1 cellular context compared by ENCODE assay signal in the genomic region with DNA sequence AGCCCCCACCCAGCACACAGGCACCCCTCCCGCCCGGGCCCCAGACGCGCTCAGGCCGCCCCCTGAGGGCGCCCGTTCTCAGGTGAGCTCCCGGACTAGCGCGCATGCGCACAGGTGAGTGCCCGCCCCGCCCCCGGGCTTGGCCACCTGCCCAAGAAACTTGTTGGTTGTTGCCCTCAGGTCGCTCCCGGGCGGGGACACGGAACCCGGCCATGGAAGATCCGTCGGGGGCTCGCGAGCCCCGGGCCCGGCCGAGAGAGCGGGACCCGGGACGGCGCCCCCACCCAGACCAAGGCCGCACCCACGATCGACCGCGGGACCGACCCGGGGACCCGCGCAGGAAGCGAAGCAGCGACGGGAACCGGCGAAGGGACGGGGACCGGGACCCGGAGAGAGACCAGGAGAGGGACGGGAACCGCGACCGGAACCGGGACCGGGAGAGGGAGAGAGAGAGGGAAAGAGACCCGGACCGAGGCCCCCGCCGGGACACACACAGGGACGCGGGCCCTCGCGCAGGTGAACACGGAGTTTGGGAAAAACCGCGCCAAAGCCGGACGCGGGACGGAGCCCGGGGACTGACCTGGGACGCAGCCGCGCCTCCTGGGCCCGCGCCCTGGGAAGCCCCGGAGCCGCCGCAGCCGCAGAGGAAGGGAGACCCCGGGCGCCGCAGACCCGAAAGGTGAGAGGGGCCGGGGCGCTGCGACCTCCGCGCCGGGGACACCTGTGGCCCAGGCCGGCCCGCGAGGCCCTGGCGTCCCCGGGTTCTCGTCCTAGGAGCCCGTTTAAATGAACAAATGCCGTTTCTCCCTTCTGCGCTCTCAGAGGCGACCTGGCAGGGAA.
TF ChIP-seq lines count a peak whose summit lies in the region.

A gene with protein sequence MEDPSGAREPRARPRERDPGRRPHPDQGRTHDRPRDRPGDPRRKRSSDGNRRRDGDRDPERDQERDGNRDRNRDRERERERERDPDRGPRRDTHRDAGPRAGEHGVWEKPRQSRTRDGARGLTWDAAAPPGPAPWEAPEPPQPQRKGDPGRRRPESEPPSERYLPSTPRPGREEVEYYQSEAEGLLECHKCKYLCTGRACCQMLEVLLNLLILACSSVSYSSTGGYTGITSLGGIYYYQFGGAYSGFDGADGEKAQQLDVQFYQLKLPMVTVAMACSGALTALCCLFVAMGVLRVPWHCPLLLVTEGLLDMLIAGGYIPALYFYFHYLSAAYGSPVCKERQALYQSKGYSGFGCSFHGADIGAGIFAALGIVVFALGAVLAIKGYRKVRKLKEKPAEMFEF (plus strand): TSS at position 167 of the 840 bp plus-strand sequence. CDS start 46 bp downstream, at position 213.

TF ChIP-seq in WTC11, 78 proteins besides CTCF, POLR2A, EP300 and RAD21 (continued from another document and continues in another):
- TF ChIP-seq, protein P1, sequence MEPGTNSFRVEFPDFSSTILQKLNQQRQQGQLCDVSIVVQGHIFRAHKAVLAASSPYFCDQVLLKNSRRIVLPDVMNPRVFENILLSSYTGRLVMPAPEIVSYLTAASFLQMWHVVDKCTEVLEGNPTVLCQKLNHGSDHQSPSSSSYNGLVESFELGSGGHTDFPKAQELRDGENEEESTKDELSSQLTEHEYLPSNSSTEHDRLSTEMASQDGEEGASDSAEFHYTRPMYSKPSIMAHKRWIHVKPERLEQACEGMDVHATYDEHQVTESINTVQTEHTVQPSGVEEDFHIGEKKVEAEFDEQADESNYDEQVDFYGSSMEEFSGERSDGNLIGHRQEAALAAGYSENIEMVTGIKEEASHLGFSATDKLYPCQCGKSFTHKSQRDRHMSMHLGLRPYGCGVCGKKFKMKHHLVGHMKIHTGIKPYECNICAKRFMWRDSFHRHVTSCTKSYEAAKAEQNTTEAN (CRISPR knock-in tag; IDR thresholded peaks at IDR 0.05): no peak
- TF ChIP-seq, protein P2, sequence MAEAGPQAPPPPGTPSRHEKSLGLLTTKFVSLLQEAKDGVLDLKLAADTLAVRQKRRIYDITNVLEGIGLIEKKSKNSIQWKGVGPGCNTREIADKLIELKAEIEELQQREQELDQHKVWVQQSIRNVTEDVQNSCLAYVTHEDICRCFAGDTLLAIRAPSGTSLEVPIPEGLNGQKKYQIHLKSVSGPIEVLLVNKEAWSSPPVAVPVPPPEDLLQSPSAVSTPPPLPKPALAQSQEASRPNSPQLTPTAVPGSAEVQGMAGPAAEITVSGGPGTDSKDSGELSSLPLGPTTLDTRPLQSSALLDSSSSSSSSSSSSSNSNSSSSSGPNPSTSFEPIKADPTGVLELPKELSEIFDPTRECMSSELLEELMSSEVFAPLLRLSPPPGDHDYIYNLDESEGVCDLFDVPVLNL (CRISPR knock-in tag; IDR thresholded peaks at IDR 0.05; ENCODE audit: borderline replicate concordance, low read depth): no peak
- no peak for TF ChIP-seq RORB (CRISPR knock-in tag; IDR thresholded peaks at IDR 0.05)
- TF ChIP-seq, protein P3, sequence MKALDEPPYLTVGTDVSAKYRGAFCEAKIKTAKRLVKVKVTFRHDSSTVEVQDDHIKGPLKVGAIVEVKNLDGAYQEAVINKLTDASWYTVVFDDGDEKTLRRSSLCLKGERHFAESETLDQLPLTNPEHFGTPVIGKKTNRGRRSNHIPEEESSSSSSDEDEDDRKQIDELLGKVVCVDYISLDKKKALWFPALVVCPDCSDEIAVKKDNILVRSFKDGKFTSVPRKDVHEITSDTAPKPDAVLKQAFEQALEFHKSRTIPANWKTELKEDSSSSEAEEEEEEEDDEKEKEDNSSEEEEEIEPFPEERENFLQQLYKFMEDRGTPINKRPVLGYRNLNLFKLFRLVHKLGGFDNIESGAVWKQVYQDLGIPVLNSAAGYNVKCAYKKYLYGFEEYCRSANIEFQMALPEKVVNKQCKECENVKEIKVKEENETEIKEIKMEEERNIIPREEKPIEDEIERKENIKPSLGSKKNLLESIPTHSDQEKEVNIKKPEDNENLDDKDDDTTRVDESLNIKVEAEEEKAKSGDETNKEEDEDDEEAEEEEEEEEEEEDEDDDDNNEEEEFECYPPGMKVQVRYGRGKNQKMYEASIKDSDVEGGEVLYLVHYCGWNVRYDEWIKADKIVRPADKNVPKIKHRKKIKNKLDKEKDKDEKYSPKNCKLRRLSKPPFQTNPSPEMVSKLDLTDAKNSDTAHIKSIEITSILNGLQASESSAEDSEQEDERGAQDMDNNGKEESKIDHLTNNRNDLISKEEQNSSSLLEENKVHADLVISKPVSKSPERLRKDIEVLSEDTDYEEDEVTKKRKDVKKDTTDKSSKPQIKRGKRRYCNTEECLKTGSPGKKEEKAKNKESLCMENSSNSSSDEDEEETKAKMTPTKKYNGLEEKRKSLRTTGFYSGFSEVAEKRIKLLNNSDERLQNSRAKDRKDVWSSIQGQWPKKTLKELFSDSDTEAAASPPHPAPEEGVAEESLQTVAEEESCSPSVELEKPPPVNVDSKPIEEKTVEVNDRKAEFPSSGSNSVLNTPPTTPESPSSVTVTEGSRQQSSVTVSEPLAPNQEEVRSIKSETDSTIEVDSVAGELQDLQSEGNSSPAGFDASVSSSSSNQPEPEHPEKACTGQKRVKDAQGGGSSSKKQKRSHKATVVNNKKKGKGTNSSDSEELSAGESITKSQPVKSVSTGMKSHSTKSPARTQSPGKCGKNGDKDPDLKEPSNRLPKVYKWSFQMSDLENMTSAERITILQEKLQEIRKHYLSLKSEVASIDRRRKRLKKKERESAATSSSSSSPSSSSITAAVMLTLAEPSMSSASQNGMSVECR (CRISPR knock-in tag; IDR thresholded peaks at IDR 0.05; ENCODE audit: borderline replicate concordance): peak; percentile 74
- TF ChIP-seq NFE2L1 (CRISPR knock-in tag; IDR thresholded peaks at IDR 0.05): no peak
- TF ChIP-seq TCF7 (CRISPR knock-in tag; IDR thresholded peaks at IDR 0.05; ENCODE audit: low read depth): no peak
- TF ChIP-seq, protein P4, sequence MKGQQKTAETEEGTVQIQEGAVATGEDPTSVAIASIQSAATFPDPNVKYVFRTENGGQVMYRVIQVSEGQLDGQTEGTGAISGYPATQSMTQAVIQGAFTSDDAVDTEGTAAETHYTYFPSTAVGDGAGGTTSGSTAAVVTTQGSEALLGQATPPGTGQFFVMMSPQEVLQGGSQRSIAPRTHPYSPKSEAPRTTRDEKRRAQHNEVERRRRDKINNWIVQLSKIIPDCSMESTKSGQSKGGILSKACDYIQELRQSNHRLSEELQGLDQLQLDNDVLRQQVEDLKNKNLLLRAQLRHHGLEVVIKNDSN (CRISPR knock-in tag; IDR thresholded peaks at IDR 0.05): peak; percentile 55; the same call in 1 of the 2 replicates
- TF ChIP-seq, protein P5, sequence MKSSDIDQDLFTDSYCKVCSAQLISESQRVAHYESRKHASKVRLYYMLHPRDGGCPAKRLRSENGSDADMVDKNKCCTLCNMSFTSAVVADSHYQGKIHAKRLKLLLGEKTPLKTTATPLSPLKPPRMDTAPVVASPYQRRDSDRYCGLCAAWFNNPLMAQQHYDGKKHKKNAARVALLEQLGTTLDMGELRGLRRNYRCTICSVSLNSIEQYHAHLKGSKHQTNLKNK (CRISPR knock-in tag; IDR thresholded peaks at IDR 0.05): no peak
- peak; percentile 54; the same call in 1 of the 2 replicates for TF ChIP-seq IRF1 (CRISPR knock-in tag; IDR thresholded peaks at IDR 0.05)
- TF ChIP-seq ATF1 (CRISPR knock-in tag; IDR thresholded peaks at IDR 0.05): no peak
- peak; percentile 81; the same call in 1 of the 2 replicates for TF ChIP-seq FOXK1 (CRISPR knock-in tag; IDR thresholded peaks at IDR 0.05)
- no peak for TF ChIP-seq NR2C2 (CRISPR knock-in tag; IDR thresholded peaks at IDR 0.05)
- TF ChIP-seq, protein P6, sequence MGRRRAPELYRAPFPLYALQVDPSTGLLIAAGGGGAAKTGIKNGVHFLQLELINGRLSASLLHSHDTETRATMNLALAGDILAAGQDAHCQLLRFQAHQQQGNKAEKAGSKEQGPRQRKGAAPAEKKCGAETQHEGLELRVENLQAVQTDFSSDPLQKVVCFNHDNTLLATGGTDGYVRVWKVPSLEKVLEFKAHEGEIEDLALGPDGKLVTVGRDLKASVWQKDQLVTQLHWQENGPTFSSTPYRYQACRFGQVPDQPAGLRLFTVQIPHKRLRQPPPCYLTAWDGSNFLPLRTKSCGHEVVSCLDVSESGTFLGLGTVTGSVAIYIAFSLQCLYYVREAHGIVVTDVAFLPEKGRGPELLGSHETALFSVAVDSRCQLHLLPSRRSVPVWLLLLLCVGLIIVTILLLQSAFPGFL (CRISPR knock-in tag; IDR thresholded peaks at IDR 0.05; ENCODE audit: borderline replicate concordance): no peak
- TF ChIP-seq MYBL2 (CRISPR knock-in tag; IDR thresholded peaks at IDR 0.05): 0 out of 2 replicates have a peak, but pooled peaks have one; percentile 54
- peak; percentile 34; the same call in 1 of the 2 replicates for TF ChIP-seq TEAD4 (CRISPR knock-in tag; IDR thresholded peaks at IDR 0.05)
- no peak for TF ChIP-seq ERG (CRISPR knock-in tag; IDR thresholded peaks at IDR 0.05)
- no peak for TF ChIP-seq NFATC4 (CRISPR knock-in tag; IDR thresholded peaks at IDR 0.05)
- no peak for TF ChIP-seq CREB1 (CRISPR knock-in tag; IDR thresholded peaks at IDR 0.05)
- no peak for TF ChIP-seq ZNF423 (CRISPR knock-in tag; IDR thresholded peaks at IDR 0.05)
- TF ChIP-seq FOXJ3 (CRISPR knock-in tag; IDR thresholded peaks at IDR 0.05; ENCODE audit: borderline replicate concordance): no peak
- no peak for TF ChIP-seq SOX15 (CRISPR knock-in tag; IDR thresholded peaks at IDR 0.05)
- TF ChIP-seq ZNF512 (CRISPR knock-in tag; IDR thresholded peaks at IDR 0.05; ENCODE audit: borderline replicate concordance): no peak
- TF ChIP-seq E2F5 (CRISPR knock-in tag; IDR thresholded peaks at IDR 0.05): 0 out of 2 replicates have a peak, but pooled peaks have one; percentile 68
- no peak for TF ChIP-seq CBFB (CRISPR knock-in tag; IDR thresholded peaks at IDR 0.05; ENCODE audit: low read depth)
- TF ChIP-seq ZNF317 (CRISPR knock-in tag; IDR thresholded peaks at IDR 0.05; ENCODE audit: borderline replicate concordance, low read depth): no peak
- TF ChIP-seq ZNF121 (CRISPR knock-in tag; IDR thresholded peaks at IDR 0.05): 0 out of 2 replicates have a peak, but pooled peaks have one; percentile 1
- TF ChIP-seq, protein P7, sequence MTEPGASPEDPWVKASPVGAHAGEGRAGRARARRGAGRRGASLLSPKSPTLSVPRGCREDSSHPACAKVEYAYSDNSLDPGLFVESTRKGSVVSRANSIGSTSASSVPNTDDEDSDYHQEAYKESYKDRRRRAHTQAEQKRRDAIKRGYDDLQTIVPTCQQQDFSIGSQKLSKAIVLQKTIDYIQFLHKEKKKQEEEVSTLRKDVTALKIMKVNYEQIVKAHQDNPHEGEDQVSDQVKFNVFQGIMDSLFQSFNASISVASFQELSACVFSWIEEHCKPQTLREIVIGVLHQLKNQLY (CRISPR knock-in tag; IDR thresholded peaks at IDR 0.05): no peak
- TF ChIP-seq, protein P8, sequence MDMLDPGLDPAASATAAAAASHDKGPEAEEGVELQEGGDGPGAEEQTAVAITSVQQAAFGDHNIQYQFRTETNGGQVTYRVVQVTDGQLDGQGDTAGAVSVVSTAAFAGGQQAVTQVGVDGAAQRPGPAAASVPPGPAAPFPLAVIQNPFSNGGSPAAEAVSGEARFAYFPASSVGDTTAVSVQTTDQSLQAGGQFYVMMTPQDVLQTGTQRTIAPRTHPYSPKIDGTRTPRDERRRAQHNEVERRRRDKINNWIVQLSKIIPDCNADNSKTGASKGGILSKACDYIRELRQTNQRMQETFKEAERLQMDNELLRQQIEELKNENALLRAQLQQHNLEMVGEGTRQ (CRISPR knock-in tag; IDR thresholded peaks at IDR 0.05): peak; percentile 59
- peak; percentile 82 for TF ChIP-seq ETV6 (CRISPR knock-in tag; IDR thresholded peaks at IDR 0.05)
- no peak for TF ChIP-seq IRF2 (CRISPR knock-in tag; IDR thresholded peaks at IDR 0.05; ENCODE audit: borderline replicate concordance, low read depth)
- no peak for TF ChIP-seq ZNF416 (CRISPR knock-in tag; IDR thresholded peaks at IDR 0.05)
- TF ChIP-seq ZNF396 (CRISPR knock-in tag; IDR thresholded peaks at IDR 0.05; ENCODE audit: borderline replicate concordance): no peak
- no peak for TF ChIP-seq OVOL2 (CRISPR knock-in tag; IDR thresholded peaks at IDR 0.05; ENCODE audit: borderline replicate concordance)
